1 cellular context compared by ENCODE assay signal in the genomic region with DNA sequence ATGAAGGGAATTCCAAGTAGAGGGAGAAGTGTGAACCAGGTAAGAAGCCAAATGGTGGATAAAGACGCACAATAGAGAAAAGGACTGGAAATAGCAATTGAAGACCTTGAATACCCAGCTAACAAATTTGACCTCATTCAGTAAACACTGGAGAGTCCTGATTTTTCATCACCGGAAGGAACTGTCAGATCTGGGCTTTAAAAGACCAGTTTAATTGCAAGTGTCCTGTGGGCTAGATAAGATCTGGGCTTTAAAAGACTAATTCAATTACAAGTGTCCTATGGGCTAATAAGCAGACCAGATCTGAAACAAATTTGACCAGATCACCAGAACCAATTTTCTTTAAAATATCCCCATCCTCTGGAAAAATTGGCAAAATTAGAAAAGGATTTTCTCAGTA.
TF ChIP-seq lines count a peak whose summit lies in the region.

No MANE protein-coding gene starts in this region.

TF ChIP-seq in SK-N-SH, 30 proteins besides CTCF, POLR2A, EP300 and RAD21 (continued from another document):
- TF ChIP-seq ZBTB33 (IDR thresholded peaks at IDR 0.05; ENCODE audit: borderline replicate concordance, low read depth) (no peak), TEAD4 (IDR thresholded peaks at IDR 0.05; ENCODE audit: borderline replicate concordance, insufficient read depth) (peak; percentile 50; the same call in 1 of the 2 replicates), MAX (IDR thresholded peaks at IDR 0.05; ENCODE audit: low read depth) (no peak), RFX5 (IDR thresholded peaks at IDR 0.05; ENCODE audit: low read length) (no peak), NRF1 (IDR thresholded peaks at IDR 0.05; ENCODE audit: low read depth, low read length) (no peak), POLR2AphosphoS5 (IDR thresholded peaks at IDR 0.05; ENCODE audit: low read depth, low read length) (peak; percentile 57; the same call in 1 of the 2 replicates), SIN3A (IDR thresholded peaks at IDR 0.05; ENCODE audit: borderline replicate concordance, low read depth, low read length) (0 out of 2 replicates have a peak, but pooled peaks have one; percentile 29)
TF ChIP-seq in SK-N-SH: peak in this region for 8.
